In the genomic region with DNA sequence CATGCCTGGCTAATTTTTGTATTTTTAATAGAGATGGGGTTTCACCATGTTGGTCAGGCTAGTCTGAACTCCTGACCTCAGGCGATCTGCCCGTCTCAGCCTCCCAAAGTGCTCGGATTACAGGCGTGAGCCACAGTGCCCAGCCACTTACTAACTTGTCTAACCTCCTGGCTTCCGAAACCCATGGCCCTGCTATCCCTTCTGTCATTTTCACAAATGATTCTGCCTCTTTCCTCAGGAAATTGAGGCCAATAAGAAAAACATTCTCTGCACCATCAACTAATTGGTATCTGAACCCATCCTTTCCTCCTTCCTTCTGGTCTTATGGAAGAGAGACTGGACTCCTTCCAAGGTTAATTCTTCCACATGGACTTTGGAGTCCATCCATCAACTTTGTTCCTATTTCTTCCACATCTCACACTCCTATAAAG, we compare ENCODE assay signal across 11 cellular contexts. TPM values are rescaled to one million over a fixed set of nuclear protein-coding genes. Genes with fewer than 3 reads are reported as not detected.
A peak's percentile ranks its signal among the peaks of the same experiment; 100 is the strongest.
DNase-seq lines count a peak whose midpoint lies in the region; TF ChIP-seq lines count a peak whose summit lies in the region.
"Had no signal": no experiment of that assay in that cellular context is flagged by ENCODE, and none has a peak within 500 bp of the region (broad histone marks: within the 10 kb centered on the region; RNA-seq: fewer than 3 reads in every experiment).

No MANE protein-coding gene starts in this region.

- H3K9me3 ChIP-seq in Peyer's patch, result no peaks in the 10 kb centered on the region

- intact Hi-C loops in posterior vena cava (cut with DNase I), result no loop called here

- no peak for TF ChIP-seq CTCF in AG10803 (conservative IDR thresholded peaks at IDR 0.05; ENCODE audit: low read length)
- no peak for TF ChIP-seq CTCF in Peyer's patch (IDR thresholded peaks at IDR 0.05)

- H3K4me3 ChIP-seq in AG10803 (ENCODE audit: low read length) (no peak overlapping the region), Peyer's patch (no peak overlapping the region)

- H3K27me3 ChIP-seq in Peyer's patch, result no peaks in the 10 kb centered on the region

- peaks cover 0 to 14% (median 0%) of the 10 kb centered on the region in 4 donors for H3K4me1 ChIP-seq in Peyer's patch

- peak; percentile 68 for DNase-seq in AG10803 (ENCODE audit: low read depth)
- DNase-seq in Peyer's patch, result no peak
- DNase-seq in fibroblast of peridontal ligament (ENCODE audit: extremely low read depth), result peak; percentile 83
- DNase-seq in posterior vena cava (ENCODE audit: low spot score), result peak; percentile 85
- no peak for DNase-seq in inferior parietal cortex (ENCODE audit: extremely low spot score)
- no peak for DNase-seq in activated naive CD4-positive, alpha-beta T cell treated with Interleukin-2 at 50 U/mL for 16 hours
- no peak for DNase-seq in NCI-H1930 (lab: John Stamatoyannopoulos, UW)
- no peak for DNase-seq in SIG-M5 (lab: John Stamatoyannopoulos, UW)
- DNase-seq: activated CD4-positive, alpha-beta T cell treated with anti-CD3 and anti-CD28 coated beads for 48 hours; CD4-positive, alpha-beta T cell; Kasumi-1 had no signal

- H3K36me3 ChIP-seq in Peyer's patch, result no peaks in the 10 kb centered on the region

- peak overlapping the region; percentile 36 to 69 (median 60) for H3K27ac ChIP-seq in Peyer's patch

- no peak for TF ChIP-seq POLR2A in Peyer's patch (IDR thresholded peaks at IDR 0.05)

RNA-seq across cellular contexts. Expression of gene TNRC6A, which starts 27.9 kb away (rescaled TPM):
- total RNA-seq in Peyer's patch (100 to 1,000 TPM in 2 of 4 donors, 10 to 100 TPM in 2; 47.3 to 316 (median 85.5) TPM), posterior vena cava (10 to 100 TPM; 51.7 to 58.3 TPM)

Comparison
In these comparisons a context has a peak if more than half of its experiments do, and no peak if none do; other contexts are left out.
1. DNase-seq: peak in AG10803 (single experiment), fibroblast of peridontal ligament (single experiment) and posterior vena cava (single experiment); none in Peyer's patch (0 of 3), inferior parietal cortex (single experiment), activated naive CD4-positive, alpha-beta T cell treated with Interleukin-2 at 50 U/mL for 16 hours (single experiment), NCI-H1930 (0 of 2) and SIG-M5 (single experiment).